ENCODE assay signal across 17 cellular contexts in genomic region chr11:27497911-27498310, GRCh38. TPM values are rescaled to one million over a fixed set of nuclear protein-coding genes. Genes with fewer than 3 reads are reported as not detected.
A peak's percentile ranks its signal among the peaks of the same experiment; 100 is the strongest.
DNase-seq lines count a peak whose midpoint lies in the region; ATAC-seq, FAIRE-seq and TF ChIP-seq lines count a peak whose summit lies in the region.
"Had no signal": no experiment of that assay in that cellular context is flagged by ENCODE, and none has a peak within 500 bp of the region (broad histone marks: within the 10 kb centered on the region; RNA-seq: fewer than 3 reads in every experiment).

No MANE protein-coding gene starts in this region.

- peak; percentile 52 for ATAC-seq in mucosa of descending colon

- H3K9me3 ChIP-seq in SK-N-MC (ENCODE audit: low read depth, low read length) (no peaks in the 10 kb centered on the region), mucosa of descending colon (no peaks in the 10 kb centered on the region), MG63 (no peaks in the 10 kb centered on the region), colonic mucosa (no peaks in the 10 kb centered on the region)
- H3K9me3 ChIP-seq: BLaER1 had no signal

- H3K4me3 ChIP-seq in SK-N-MC (no peak overlapping the region), mucosa of descending colon (no peak overlapping the region), MG63 (no peak overlapping the region), colonic mucosa (no peak overlapping the region)
- H3K4me3 ChIP-seq: BLaER1, GM12878, GM23248 had no signal

- H3K27me3 ChIP-seq in MG63 (no peaks in the 10 kb centered on the region), colonic mucosa (no peaks in the 10 kb centered on the region)
- H3K27me3 ChIP-seq: BLaER1 had no signal

- H3K9ac ChIP-seq in SK-N-MC (ENCODE audit: insufficient read length) (no peak overlapping the region), colonic mucosa (ENCODE audit: low read depth in 2 of 2, low read length in 2 of 2) (no peak overlapping the region)
- H3K9ac ChIP-seq: BLaER1, GM23248 had no signal

- peak; percentile 43 for FAIRE-seq in A204.1 (lab: Jason Lieb, UNC)
- FAIRE-seq: H1 had no signal

- TF ChIP-seq CTCF in mucosa of descending colon (IDR thresholded peaks at IDR 0.05) (no peak), colonic mucosa (IDR thresholded peaks at IDR 0.05) (no peak)

- H3K27ac ChIP-seq in SK-N-MC (peak overlapping the region; percentile 48; the same call in 1 of the 2 replicates), colonic mucosa (no peak overlapping the region)
- H3K27ac ChIP-seq: BLaER1, C4-2B, GM23248 had no signal

- DNase-seq in SK-N-MC (ENCODE audit: low read depth, low spot score) = no peak
- DNase-seq in mucosa of descending colon = no peak
- no peak for DNase-seq in MG63
- DNase-seq in NCI-H1105 (lab: John Stamatoyannopoulos, UW) = no peak
- no peak for DNase-seq in colonic mucosa
- DNase-seq: 8988T; CD8-positive, alpha-beta memory T cell; DMS 273 treated with DMSO at 0.1 percent for 48 hours; DMS79; GDM1; H7 had no signal

- H3K4me1 ChIP-seq in mucosa of descending colon (ENCODE audit: low read depth) (peaks cover 3% of the 10 kb centered on the region), colonic mucosa (no peaks in the 10 kb centered on the region)

- intact Hi-C loops in mucosa of descending colon (cut with DNase I, micrococcal nuclease) = no loop called here
- intact Hi-C loops in colonic mucosa (cut with DNase I) = no loop called here

- H3K36me3 ChIP-seq in SK-N-MC (ENCODE audit: insufficient read depth, low read length) (peaks cover 58% of the 10 kb centered on the region), mucosa of descending colon (ENCODE audit: low read depth) (peaks cover 7% of the 10 kb centered on the region), MG63 (peaks cover 38% of the 10 kb centered on the region), colonic mucosa (peaks cover 20% of the 10 kb centered on the region)

RNA-seq across cellular contexts. Expression of gene LIN7C, which starts 8.7 kb away (rescaled TPM):
- total RNA-seq in mucosa of descending colon (10 to 100 TPM; 37.8 to 41.2 (median 40.5) TPM), colonic mucosa (10 to 100 TPM; 40.7 to 53.0 TPM)
- 18.0 and 33.0 TPM in 2 replicates for total RNA-seq in MG63 (2014; rRNA removed; shearing (Covaris generic); ENCODE audit: low replicate concordance)

RNA-seq across cellular contexts. Expression of gene LGR4, which starts 25.3 kb away (rescaled TPM):
- total RNA-seq in mucosa of descending colon (100 to 1,000 TPM in 2 of 3 donors, 10 to 100 TPM in 1; 81.9 to 185 (median 104) TPM), colonic mucosa (10 to 100 TPM; 88.2 to 94.5 TPM)
- 3.9 and 7.7 TPM in 2 replicates for total RNA-seq in MG63 (2014; rRNA removed; shearing (Covaris generic); ENCODE audit: low replicate concordance)
